In genomic region chr12:14018080-14018479, GRCh38 we compare ENCODE assay signal across 35 cellular contexts. TPM values are rescaled to one million over a fixed set of nuclear protein-coding genes. Genes with fewer than 3 reads are reported as not detected.
"Had no signal": no experiment of that assay in that cellular context is flagged by ENCODE, and none has a peak within 500 bp of the region (broad histone marks: within the 10 kb centered on the region; RNA-seq: fewer than 3 reads in every experiment).

No MANE protein-coding gene starts in this region.

- FAIRE-seq: astrocyte, TTC549 had no signal

- H3K4me3 ChIP-seq: adrenal gland, body of pancreas, breast epithelium had no signal

- H3K9me3 ChIP-seq: adrenal gland had no signal

- H3K4me1 ChIP-seq: adrenal gland, body of pancreas, breast epithelium had no signal

- ATAC-seq: activated CD8-positive, alpha-beta T cell treated with anti-CD3 and anti-CD28 coated beads for 36 hours; activated naive CD4-positive, alpha-beta T cell treated with anti-CD3 and anti-CD28 coated beads, Interleukin-2, amount 50 U/mL, for 72 hours; activated T-cell treated with anti-CD3 and anti-CD28 coated beads, Interleukin-2, amount 50 U/mL, for 4 hours; activated T-cell treated with anti-CD3 and anti-CD28 coated beads, Interleukin-2, amount 50 U/mL, for 72 hours; activated T-helper 17 cell treated with anti-CD3 and anti-CD28 coated beads, Interleukin-2, amount 50 U/mL, for 72 hours; body of pancreas had no signal

- H3K27me3 ChIP-seq: adrenal gland, body of pancreas, brain microvascular endothelial cell, breast epithelium had no signal

- H3K27ac ChIP-seq: adrenal gland, body of pancreas, brain microvascular endothelial cell, breast epithelium, VCaP had no signal

- H3K36me3 ChIP-seq: adrenal gland, brain microvascular endothelial cell, breast epithelium had no signal

- DNase-seq: activated B cell treated with CpG ODN at 0.5 μM for 24 hours; activated CD4-positive, alpha-beta memory T cell treated with anti-CD3 and anti-CD28 coated beads for 36 hours; activated CD4-positive, alpha-beta T cell treated with anti-CD3 and anti-CD28 coated beads for 4 hours; activated CD4-positive, alpha-beta T cell treated with anti-CD3 and anti-CD28 coated beads, Interleukin-2, amount 10 ng/mL, durations not matched to agents 24 days and 14 days; activated CD4-positive, alpha-beta T cell treated with anti-CD3 and anti-CD28 coated beads, Interleukin-2, amount 50 U/mL, for 1 hour; activated CD4-positive, alpha-beta T cell treated with anti-CD3 and anti-CD28 coated beads, Interleukin-2, amount 50 U/mL, for 4 hours; activated CD4-positive, CD25-positive, alpha-beta regulatory T cell treated with anti-CD3 and anti-CD28 coated beads, Interleukin-2, amount 50 U/mL, for 72 hours; activated CD8-positive, alpha-beta memory T cell treated with anti-CD3 and anti-CD28 coated beads, Interleukin-2, amount 50 U/mL, for 4 hours; activated CD8-positive, alpha-beta T cell treated with anti-CD3 and anti-CD28 coated beads for 36 hours; activated effector memory CD4-positive, alpha-beta T cell treated with anti-CD3 and anti-CD28 coated beads, Interleukin-2, amount 50 U/mL, for 16 hours; activated gamma-delta T cell treated with Interleukin-2 at 50 U/mL for 16 hours; activated naive CD4-positive, alpha-beta T cell; activated naive CD4-positive, alpha-beta T cell treated with anti-CD3 and anti-CD28 coated beads for 36 hours; activated naive CD4-positive, alpha-beta T cell treated with anti-CD3 and anti-CD28 coated beads, Interleukin-2, amount 50 U/mL, for 16 hours; activated naive CD8-positive, alpha-beta T cell treated with anti-CD3 and anti-CD28 coated beads for 36 hours; activated T-cell treated with anti-CD3 and anti-CD28 coated beads for 4 hours; activated T-cell treated with anti-CD3 and anti-CD28 coated beads, Interleukin-2, amount 50 U/mL, for 1 hour; activated T-cell treated with anti-CD3 and anti-CD28 coated beads, Interleukin-2, amount 50 U/mL, for 4 hours; activated T-cell treated with anti-CD3 and anti-CD28 coated beads, Interleukin-2, amount 50 U/mL, for 72 hours; adrenal gland; amniotic stem cell; aorta; body of pancreas; brain microvascular endothelial cell; central memory CD4-positive, alpha-beta T cell; T-helper 2 cell; T-helper 9 cell had no signal

RNA-seq across cellular contexts. Expression of gene GRIN2B, which starts 36.7 kb away (rescaled TPM):
- total RNA-seq: activated CD4-positive, alpha-beta memory T cell treated with anti-CD3 and anti-CD28 coated beads for 36 hours; activated CD4-positive, alpha-beta T cell treated with anti-CD3 and anti-CD28 coated beads, Interleukin-2, amount 10 ng/mL, durations not matched to agents 24 days and 14 days; activated CD8-positive, alpha-beta memory T cell treated with anti-CD3 and anti-CD28 coated beads for 36 hours; activated CD8-positive, alpha-beta T cell treated with anti-CD3 and anti-CD28 coated beads for 36 hours; activated naive CD4-positive, alpha-beta T cell treated with anti-CD3 and anti-CD28 coated beads for 36 hours; activated naive CD4-positive, alpha-beta T cell treated with anti-CD3 and anti-CD28 coated beads, Interleukin-2, amount 50 U/mL, for 72 hours; activated naive CD8-positive, alpha-beta T cell treated with anti-CD3 and anti-CD28 coated beads for 36 hours; activated T-cell treated with anti-CD3 and anti-CD28 coated beads, Interleukin-2, amount 50 U/mL, for 4 hours; activated T-cell treated with anti-CD3 and anti-CD28 coated beads, Interleukin-2, amount 50 U/mL, for 72 hours; activated T-helper 1 cell treated with anti-CD3 and anti-CD28 coated beads, Interleukin-12 subunit alpha, Interleukin-12 subunit beta, Interleukin-2, Interleukin-4 antibody, amounts not matched to agents 30 ng/mL and 10 ng/mL and 1 ng/mL, durations not matched to agents 14 hours and 24 hours and 36 hours had no signal
- polyA plus RNA-seq: aorta had no signal
